ENCODE assay signal across 9 cellular contexts in genomic region chr1:202274611-202275010, GRCh38.
DNase-seq lines count a peak whose midpoint lies in the region; ATAC-seq, FAIRE-seq and TF ChIP-seq lines count a peak whose summit lies in the region.
"Had no signal": no experiment of that assay in that cellular context is flagged by ENCODE, and none has a peak within 500 bp of the region (broad histone marks: within the 10 kb centered on the region; RNA-seq: fewer than 3 reads in every experiment).

No MANE protein-coding gene starts in this region.

- no peaks in the 10 kb centered on the region for H3K79me2 ChIP-seq in SU-DHL-6 (ENCODE audit: insufficient read depth, low read length)
- no peaks in the 10 kb centered on the region for H3K79me2 ChIP-seq in K562 (ENCODE audit: control insufficient read depth, insufficient read depth, low read length)

- DNase-seq in AG08396 (ENCODE audit: low spot score) (peak; percentile 49), GM18507 (ENCODE audit: extremely low spot score, insufficient read length, low read depth) (no peak), K562 (ENCODE audit: extremely low read depth in 1 of 4, low spot score in 3 of 4) (peak; percentile 35 to 61 (median 50)), esophagus muscularis mucosa (ENCODE audit: extremely low spot score) (no peak)
- DNase-seq in naive thymus-derived CD8-positive, alpha-beta T cell: peak in 8 of 10 donors; percentile 5 to 73 (median 27)

- H3K4me1 Mint-ChIP-seq in naive thymus-derived CD8-positive, alpha-beta T cell: peaks cover 0 to 6% (median 0%) of the 10 kb centered on the region in 4 donors

- CTCF ChIA-PET in K562 (lab: Yijun Ruan, JAX; ENCODE audit: low intra/inter-chr PET ratio): interaction anchor here (1.3 kb wide), 1 partner anchor 41 kb away, joined by 5 read pairs; no protein-coding TSS in a partner anchor

- H3K9me3 ChIP-seq in SU-DHL-6 (ENCODE audit: insufficient read depth, low read length): no peaks in the 10 kb centered on the region
- H3K9me3 ChIP-seq in K562 (replicated peaks; ENCODE audit: control insufficient read depth, insufficient read depth, low read depth, low read length): no peaks in the 10 kb centered on the region
- H3K9me3 ChIP-seq in esophagus muscularis mucosa: no peaks in the 10 kb centered on the region

- no peaks in the 10 kb centered on the region for H3K9me1 ChIP-seq in K562 (ENCODE audit: control insufficient read depth, insufficient read depth, low read length)

- H3K9me2 ChIP-seq in SU-DHL-6 (replicated peaks; ENCODE audit: insufficient read depth, low read length): no peaks in the 10 kb centered on the region

- peak; percentile 89 for ATAC-seq in K562
- peak; percentile 40 to 75 for ATAC-seq in naive thymus-derived CD8-positive, alpha-beta T cell
- no peak for ATAC-seq in HG02798 (IDR thresholded peaks at IDR 0.05; ENCODE audit: poor library complexity, unreplicated experiment)
- no peak for ATAC-seq in GM18511 (IDR thresholded peaks at IDR 0.05; ENCODE audit: unreplicated experiment)

- no peak overlapping the region for H2AFZ ChIP-seq in SU-DHL-6 (ENCODE audit: low read depth, low read length, severe bottlenecking)
- H2AFZ ChIP-seq in K562 (ENCODE audit: low read depth, low read length): no peak overlapping the region

- TF ChIP-seq CTCF in SU-DHL-6 (IDR thresholded peaks at IDR 0.05; ENCODE audit: insufficient read depth, low read length, poor library complexity, severe bottlenecking): peak; percentile 47
- TF ChIP-seq CTCF in K562 (IDR thresholded peaks at IDR 0.05 in 2 of 3, conservative IDR thresholded peaks at IDR 0.05 in 1 of 3; ENCODE audit: insufficient read depth in 2 of 3, low read depth in 1 of 3, low read length in 3 of 3): peak; percentile 74 to 78 (median 78)
- TF ChIP-seq CTCF in esophagus muscularis mucosa (IDR thresholded peaks at IDR 0.05): peak in 1 of 3 experiments; percentile 16

- H3K4me3 Mint-ChIP-seq in naive thymus-derived CD8-positive, alpha-beta T cell: no peak overlapping the region

- H3K27ac ChIP-seq in SU-DHL-6 (ENCODE audit: low read depth, low read length) (no peak overlapping the region), K562 (ENCODE audit: extremely low read depth, low read depth, low read length) (no peak overlapping the region), esophagus muscularis mucosa (replicated peaks in 1 of 4) (no peak overlapping the region)

- H3K27me3 ChIP-seq in SU-DHL-6 (ENCODE audit: low read length) (no peaks in the 10 kb centered on the region), K562 (ENCODE audit: control insufficient read depth in 2 of 2, insufficient read depth in 2 of 2, low read length in 2 of 2) (peaks cover 26 to 75% of the 10 kb centered on the region in 2 experiments), esophagus muscularis mucosa (no peaks in the 10 kb centered on the region)

- H3K4me1 ChIP-seq in K562 (replicated peaks in 1 of 2; ENCODE audit: control insufficient read depth in 2 of 2, insufficient read depth in 2 of 2, low read length in 2 of 2): no peaks in the 10 kb centered on the region
- H3K4me1 ChIP-seq in esophagus muscularis mucosa: no peaks in the 10 kb centered on the region

- H3K9me3 Mint-ChIP-seq in naive thymus-derived CD8-positive, alpha-beta T cell: no peaks in the 10 kb centered on the region

- in situ Hi-C loops in K562 (cut with MboI): no loop called here

- H3K36me3 ChIP-seq in SU-DHL-6 (ENCODE audit: low read length) (no peaks in the 10 kb centered on the region), K562 (ENCODE audit: control insufficient read depth, insufficient read depth, low read length) (no peaks in the 10 kb centered on the region), esophagus muscularis mucosa (no peaks in the 10 kb centered on the region)

- H3K36me3 Mint-ChIP-seq in naive thymus-derived CD8-positive, alpha-beta T cell: no peaks in the 10 kb centered on the region

- POLR2A ChIA-PET in K562 (lab: Yijun Ruan, JAX): interaction anchor here (0.5 to 1.1 kb wide), 5 partner anchors 8 to 213 kb away, joined by 3 to 4 read pairs (median 3); no protein-coding TSS in a partner anchor
- POLR2A ChIA-PET in naive thymus-derived CD8-positive, alpha-beta T cell (lab: Charles Lee): no interaction called here

- H4K20me1 ChIP-seq in SU-DHL-6 (ENCODE audit: low read depth, low read length) (no peaks in the 10 kb centered on the region), K562 (replicated peaks; ENCODE audit: control insufficient read depth, insufficient read depth, low read length) (no peaks in the 10 kb centered on the region)

- H3F3A ChIP-seq in SU-DHL-6 (ENCODE audit: insufficient read depth): no peaks in the 10 kb centered on the region

- intact Hi-C loops in K562 (cut with micrococcal nuclease) (loop anchor here (1.0 kb wide), 1 partner anchor 41 kb away; no protein-coding TSS in a partner anchor), esophagus muscularis mucosa (cut with DNase I) (no loop called here)

- H3K9ac ChIP-seq in SU-DHL-6 (ENCODE audit: low read length) (no peak overlapping the region), K562 (ENCODE audit: insufficient read depth in 1 of 2, low read depth in 2 of 2, low read length in 2 of 2) (no peak overlapping the region)

- no peak for TF ChIP-seq EP300 in K562 (IDR thresholded peaks at IDR 0.05; ENCODE audit: low read length)
- TF ChIP-seq EP300 in esophagus muscularis mucosa (IDR thresholded peaks at IDR 0.05): no peak

- TF ChIP-seq POLR2A in K562 (conservative IDR thresholded peaks at IDR 0.05) (no peak), esophagus muscularis mucosa (IDR thresholded peaks at IDR 0.05; ENCODE audit: low read depth) (no peak)

- H3K4me3 ChIP-seq in SU-DHL-6 (ENCODE audit: insufficient read depth, low read length, poor library complexity, severe bottlenecking): no peak overlapping the region
- no peak overlapping the region for H3K4me3 ChIP-seq in K562
- H3K4me3 ChIP-seq in esophagus muscularis mucosa: no peak overlapping the region

- no peak overlapping the region for H3K4me2 ChIP-seq in SU-DHL-6 (ENCODE audit: low read depth, low read length, poor library complexity, severe bottlenecking)
- H3K4me2 ChIP-seq in K562 (ENCODE audit: insufficient read depth, low read length): no peak overlapping the region

- H3K27ac Mint-ChIP-seq in naive thymus-derived CD8-positive, alpha-beta T cell: no peak overlapping the region

- WGBS in K562 (ENCODE audit: insufficient coverage, low coverage, missing lambda C conversion rate): 0% methylated on average over 1 of the region's 1 CpG
- WGBS in esophagus muscularis mucosa: 60% methylated on average over 1 of the region's 1 CpG

- peaks cover 3 to 24% (median 15%) of the 10 kb centered on the region in 5 donors for H3K27me3 Mint-ChIP-seq in naive thymus-derived CD8-positive, alpha-beta T cell

- peak; percentile 70 for FAIRE-seq in GM18507 (lab: Jason Lieb, UNC)
- FAIRE-seq in K562 (lab: Jason Lieb, UNC): peak; percentile 89
- FAIRE-seq: colon had no signal

- BruUV-seq in K562 (replicated peaks; lab: Mats Ljungman, UMichigan): no TSS peak

- TF ChIP-seq RAD21 in K562 (CRISPR knock-in tag; conservative IDR thresholded peaks at IDR 0.05 in 1 of 2, IDR thresholded peaks at IDR 0.05 in 1 of 2): peak; percentile 7 to 76; a peak in 2 of 4 replicates

TF ChIP-seq in K562, 482 proteins besides CTCF, POLR2A, EP300 and RAD21:
- peak; percentile 46; the same call in 1 of the 2 replicates for TF ChIP-seq STAG1 (CRISPR knock-in tag; IDR thresholded peaks at IDR 0.05; ENCODE audit: borderline replicate concordance)
- TF ChIP-seq POLR2AphosphoS2 (IDR thresholded peaks at IDR 0.05; ENCODE audit: low read length): no peak
- 0 out of 2 replicates have a peak, but pooled peaks have one; percentile 7 for TF ChIP-seq JUND (IDR thresholded peaks at IDR 0.05; ENCODE audit: borderline replicate concordance, low read depth, low read length)
- no peak for TF ChIP-seq JUND (tag; IDR thresholded peaks at IDR 0.05; ENCODE audit: borderline replicate concordance, low read depth, low read length)
- no peak for TF ChIP-seq ZNF311 (CRISPR knock-in tag; IDR thresholded peaks at IDR 0.05)
- peak; percentile 53; the same call in 1 of the 2 replicates for TF ChIP-seq SMC3 (conservative IDR thresholded peaks at IDR 0.05; ENCODE audit: insufficient read depth, low read depth, low read length)

Comparison
In these comparisons a context has a peak if more than half of its experiments do, and no peak if none do; other contexts are left out.
1. DNase-seq: peak in AG08396 (single experiment), K562 (4 of 4) and naive thymus-derived CD8-positive, alpha-beta T cell (8 of 10); none in GM18507 (single experiment) and esophagus muscularis mucosa (single experiment).
2. ATAC-seq: peak in K562 (single experiment) and naive thymus-derived CD8-positive, alpha-beta T cell (2 of 2); none in HG02798 (single experiment) and GM18511 (single experiment).